12 cellular contexts compared by ENCODE assay signal in genomic region chr19:18587561-18587960, GRCh38. TPM values are rescaled to one million over a fixed set of nuclear protein-coding genes. Genes with fewer than 3 reads are reported as not detected.
DNase-seq lines count a peak whose midpoint lies in the region; ATAC-seq and TF ChIP-seq lines count a peak whose summit lies in the region.
"Had no signal": no experiment of that assay in that cellular context is flagged by ENCODE, and none has a peak within 500 bp of the region (broad histone marks: within the 10 kb centered on the region; RNA-seq: fewer than 3 reads in every experiment).

No MANE protein-coding gene starts in this region.

- no peak overlapping the region for H3K9ac ChIP-seq in mammary epithelial cell (ENCODE audit: insufficient read depth, low read length)

- H3K36me3 ChIP-seq in mammary epithelial cell (ENCODE audit: insufficient read depth, low read length): peaks cover 2% of the 10 kb centered on the region
- H3K36me3 ChIP-seq: breast epithelium had no signal

- CTCF ChIA-PET in mammary epithelial cell (lab: Charles Lee; ENCODE audit: low non-redundant PET) (interaction anchor here (0.6 to 0.7 kb wide), 2 partner anchors 91 to 126 kb away, joined by 7 to 12 read pairs; no protein-coding TSS in a partner anchor), MCF 10A (lab: Yijun Ruan, JAX) (interaction anchor here (0.6 to 3.5 kb wide), 19 partner anchors 11 to 333 kb away, joined by 3 to 27 read pairs (median 4); partner anchors contain the start of genes ELL and UBA52), activated B cell treated with CpG ODN at 0.5 μM for 24 hours (lab: Charles Lee) (interaction anchor here (0.7 to 2.9 kb wide), 5 partner anchors 16 to 262 kb away, joined by 3 to 17 read pairs (median 5); partner anchors contain the start of gene UBA52)

- H3K4me1 Mint-ChIP-seq in MCF 10A (ENCODE audit: insufficient read depth, unreplicated experiment) (peaks cover 11% of the 10 kb centered on the region), activated B cell treated with CpG ODN at 0.5 μM for 24 hours (peaks cover 36% of the 10 kb centered on the region), type B pancreatic cell (ENCODE audit: unreplicated experiment) (peaks cover 14% of the 10 kb centered on the region)

- H3K27me3 ChIP-seq in mammary epithelial cell (ENCODE audit: insufficient read depth, low read length): no peaks in the 10 kb centered on the region
- H3K27me3 ChIP-seq: breast epithelium had no signal

- TF ChIP-seq CTCF in mammary epithelial cell (conservative IDR thresholded peaks at IDR 0.05 in 1 of 2, IDR thresholded peaks at IDR 0.05 in 1 of 2; ENCODE audit: extremely low read depth in 1 of 2, insufficient read depth in 1 of 2, low read depth in 1 of 2, low read length in 2 of 2) (no peak), MCF 10A (IDR thresholded peaks at IDR 0.05; ENCODE audit: unreplicated experiment) (no peak), activated B cell treated with CpG ODN at 0.5 μM for 24 hours (IDR thresholded peaks at IDR 0.05) (no peak), type B pancreatic cell (conservative IDR thresholded peaks at IDR 0.05) (no peak)

- intact Hi-C loops in mammary epithelial cell (cut with micrococcal nuclease) (no loop called here), MCF 10A (cut with micrococcal nuclease) (loop anchor here (5.0 kb wide), 2 partner anchors 90 to 125 kb away; no protein-coding TSS in a partner anchor), activated B cell treated with CpG ODN at 0.5 μM for 24 hours (cut with micrococcal nuclease) (loop anchor here (5.0 kb wide), 3 partner anchors 45 to 330 kb away; partner anchors contain the start of genes COPE, DDX49 and FKBP8)

- no peak overlapping the region for H3K4me3 ChIP-seq in mammary epithelial cell (replicated peaks in 1 of 3; ENCODE audit: insufficient read depth in 1 of 3, low read depth in 2 of 3, low read length in 3 of 3)

- BruUV-seq in mammary epithelial cell (replicated peaks; lab: Mats Ljungman, UMichigan) (no TSS peak), MCF 10A (replicated peaks; lab: Mats Ljungman, UMichigan) (no TSS peak)

- H4K20me1 ChIP-seq in mammary epithelial cell (ENCODE audit: insufficient read depth, low read length): no peaks in the 10 kb centered on the region

- no peak for DNase-seq in mammary epithelial cell
- DNase-seq in MCF 10A (ENCODE audit: unreplicated experiment): no peak
- DNase-seq in activated B cell treated with CpG ODN at 0.5 μM for 24 hours: no peak
- DNase-seq in left kidney (ENCODE audit: low read depth, low spot score): peak; percentile 15
- no peak for DNase-seq in type B pancreatic cell (ENCODE audit: extremely low spot score, unreplicated experiment)
- no peak for DNase-seq in NOMO-1 treated with dmso at 0.1 percent for 144 hours (lab: John Stamatoyannopoulos, UW; ENCODE audit: unreplicated experiment)
- DNase-seq in DMS79 treated with DMSO at 0.1 percent for 48 hours (lab: John Stamatoyannopoulos, UW): no peak
- no peak for DNase-seq in NCI-H345 treated with DMSO at 0.1 percent for 48 hours (lab: John Stamatoyannopoulos, UW; ENCODE audit: unreplicated experiment)
- DNase-seq: foreskin melanocyte had no signal

- H3K27ac Mint-ChIP-seq in MCF 10A (ENCODE audit: low read depth, unreplicated experiment): no peak overlapping the region
- no peak overlapping the region for H3K27ac Mint-ChIP-seq in activated B cell treated with CpG ODN at 0.5 μM for 24 hours
- H3K27ac Mint-ChIP-seq in type B pancreatic cell: no peak overlapping the region

- POLR2A ChIA-PET in MCF 10A (lab: Yijun Ruan, JAX) (interaction anchor here (1.2 to 3.6 kb wide), 6 partner anchors 9 to 91 kb away, joined by 3 to 87 read pairs (median 17); partner anchors contain the start of genes ELL, KXD1 and UBA52), activated B cell treated with CpG ODN at 0.5 μM for 24 hours (lab: Charles Lee) (interaction anchor here (0.7 to 3.4 kb wide), 9 partner anchors 9 to 443 kb away, joined by 3 to 55 read pairs (median 9); partner anchors contain the start of genes ELL, KXD1 and UBA52)

- H3K27me3 Mint-ChIP-seq in MCF 10A (ENCODE audit: insufficient read depth, unreplicated experiment): no peaks in the 10 kb centered on the region
- H3K27me3 Mint-ChIP-seq in activated B cell treated with CpG ODN at 0.5 μM for 24 hours: peaks cover 2% of the 10 kb centered on the region
- H3K27me3 Mint-ChIP-seq in type B pancreatic cell: peaks cover 19% of the 10 kb centered on the region

- in situ Hi-C loops in mammary epithelial cell (cut with MboI; ENCODE audit: low sequenced_read_pairs in 2 of 2): loop anchor here in 1 of 2 donors (10.0 kb wide), 1 partner anchor 133 kb away; no protein-coding TSS in a partner anchor

- dilution Hi-C loops in mammary epithelial cell (cut with HindIII; ENCODE audit: low sequenced_read_pairs): loop anchor here (5.0 kb wide), 5 partner anchors 55 to 170 kb away; no protein-coding TSS in a partner anchor

- peak overlapping the region; percentile 96 for H2AFZ ChIP-seq in mammary epithelial cell (ENCODE audit: low read depth, low read length)

- H3K4me1 ChIP-seq in mammary epithelial cell (ENCODE audit: insufficient read depth, low read length): peaks cover 19% of the 10 kb centered on the region

- no peak overlapping the region for H3K4me3 Mint-ChIP-seq in MCF 10A (ENCODE audit: unreplicated experiment)
- H3K4me3 Mint-ChIP-seq in activated B cell treated with CpG ODN at 0.5 μM for 24 hours: peak overlapping the region; percentile 35
- H3K4me3 Mint-ChIP-seq in type B pancreatic cell: peak overlapping the region; percentile 51

- H3K9me3 Mint-ChIP-seq in MCF 10A (ENCODE audit: unreplicated experiment) (no peaks in the 10 kb centered on the region), activated B cell treated with CpG ODN at 0.5 μM for 24 hours (no peaks in the 10 kb centered on the region), type B pancreatic cell (no peaks in the 10 kb centered on the region)

- no peak for ATAC-seq in activated B cell treated with CpG ODN at 0.5 μM for 24 hours (ENCODE audit: low read depth)
- ATAC-seq: activated CD4-positive, CD25-positive, alpha-beta regulatory T cell treated with anti-CD3 and anti-CD28 coated beads, Interleukin-2, amount 50 U/mL, for 24 hours had no signal

- H3K36me3 Mint-ChIP-seq in MCF 10A (ENCODE audit: insufficient read depth, unreplicated experiment) (peaks cover 19% of the 10 kb centered on the region), activated B cell treated with CpG ODN at 0.5 μM for 24 hours (ENCODE audit: low read depth) (peaks cover 10% of the 10 kb centered on the region), type B pancreatic cell (no peaks in the 10 kb centered on the region)

- no peaks in the 10 kb centered on the region for H3K9me3 ChIP-seq in mammary epithelial cell (replicated peaks; ENCODE audit: insufficient read depth, low read length)
- H3K9me3 ChIP-seq: breast epithelium, thoracic aorta had no signal

- peaks cover 5% of the 10 kb centered on the region for H3K79me2 ChIP-seq in mammary epithelial cell (ENCODE audit: insufficient read depth, low read length)

- WGBS in mammary epithelial cell (ENCODE audit: low coverage, missing lambda C conversion rate): 90% methylated on average over 11 of the region's 12 CpGs

- no peak overlapping the region for H3K27ac ChIP-seq in mammary epithelial cell (ENCODE audit: insufficient read depth, low read depth, low read length)

- no peak overlapping the region for H3K4me2 ChIP-seq in mammary epithelial cell (ENCODE audit: insufficient read depth, low read depth, low read length)

RNA-seq across cellular contexts. Expression of gene REX1BD, which starts 1.0 kb away (rescaled TPM):
- total RNA-seq in mammary epithelial cell (10 to 100 TPM; 30.0 to 59.0 TPM), MCF 10A (2022) (29.6 and 49.3 TPM in 2 replicates), activated B cell treated with CpG ODN at 0.5 μM for 24 hours (83.7 and 85.9 TPM in 2 replicates), type B pancreatic cell (ENCODE audit: low replicate concordance) (54.0 and 63.5 TPM in 2 replicates)
- 49.0 TPM for polyA plus RNA-seq in mammary epithelial cell
- polyA minus RNA-seq in mammary epithelial cell: 4.3 TPM

RNA-seq across cellular contexts. Expression of gene UBA52, which starts 15.9 kb away (rescaled TPM):
- total RNA-seq in mammary epithelial cell (1,000 to 10,000 TPM in 1 of 2 donors, 100 to 1,000 TPM in 1; 698 to 1,133 TPM), MCF 10A (2022) (1,330 and 1,392 TPM in 2 replicates), activated B cell treated with CpG ODN at 0.5 μM for 24 hours (1,962 and 2,164 TPM in 2 replicates), type B pancreatic cell (ENCODE audit: low replicate concordance) (1,126 and 1,202 TPM in 2 replicates)
- polyA plus RNA-seq in mammary epithelial cell: 2,157 TPM
- 1,457 TPM for polyA minus RNA-seq in mammary epithelial cell

RNA-seq across cellular contexts. Expression of gene CRLF1, which starts 19.0 kb away (rescaled TPM):
- total RNA-seq in mammary epithelial cell (1 to 10 TPM; 2.3 to 7.1 TPM), MCF 10A (2022) (4.3 and 4.8 TPM in 2 replicates), activated B cell treated with CpG ODN at 0.5 μM for 24 hours (not detected in 2 replicates), type B pancreatic cell (ENCODE audit: low replicate concordance) (2.8 and 7.8 TPM in 2 replicates)
- 3.4 TPM for polyA plus RNA-seq in mammary epithelial cell
- polyA minus RNA-seq in mammary epithelial cell: 5.9 TPM

RNA-seq across cellular contexts. Expression of gene TMEM59L, which starts 25.1 kb away (rescaled TPM):
- total RNA-seq in mammary epithelial cell: under 1 TPM in 1 of 2 donors, not detected in 1; 0.89 TPM
- polyA plus RNA-seq in mammary epithelial cell: 0.05 TPM
- polyA minus RNA-seq in mammary epithelial cell: not detected
- total RNA-seq in MCF 10A (2022): 0.33 and 0.64 TPM in 2 replicates
- 0.64 TPM in 1 of 2 replicates, not detected in the other for total RNA-seq in activated B cell treated with CpG ODN at 0.5 μM for 24 hours
- 4.6 and 9.4 TPM in 2 replicates for total RNA-seq in type B pancreatic cell (ENCODE audit: low replicate concordance)

RNA-seq across cellular contexts. Expression of gene KXD1, which starts 29.9 kb away (rescaled TPM):
- total RNA-seq in mammary epithelial cell: 10 to 100 TPM; 83.9 to 98.2 TPM
- 159 TPM for polyA plus RNA-seq in mammary epithelial cell
- 97.3 TPM for polyA minus RNA-seq in mammary epithelial cell
- total RNA-seq in MCF 10A (2022): 120 and 126 TPM in 2 replicates
- 82.2 and 88.8 TPM in 2 replicates for total RNA-seq in activated B cell treated with CpG ODN at 0.5 μM for 24 hours
- total RNA-seq in type B pancreatic cell (ENCODE audit: low replicate concordance): 72.9 and 73.9 TPM in 2 replicates
